Comparison of ENCODE assay signal across 22 cellular contexts in genomic region chr6:149843051-149843633, GRCh38. TPM values are rescaled to one million over a fixed set of nuclear protein-coding genes. Genes with fewer than 3 reads are reported as not detected.
DNase-seq lines count a peak whose midpoint lies in the region; ATAC-seq, FAIRE-seq and TF ChIP-seq lines count a peak whose summit lies in the region.
"Had no signal": no experiment of that assay in that cellular context is flagged by ENCODE, and none has a peak within 500 bp of the region (broad histone marks: within the 10 kb centered on the region; RNA-seq: fewer than 3 reads in every experiment).

No MANE protein-coding gene starts in this region.

- in situ Hi-C loops in Panc1 (cut with HindIII; ENCODE audit: low pct_unique_long_range_greater_than_20kb, low sequenced_read_pairs): no loop called here

- no peak overlapping the region for H2AFZ ChIP-seq in neural progenitor cell (replicated peaks)

- H3K4me1 Mint-ChIP-seq in glutamatergic neuron (ENCODE audit: low read depth, unreplicated experiment): no peaks in the 10 kb centered on the region
- H3K4me1 Mint-ChIP-seq in neural progenitor cell: peaks cover 2% of the 10 kb centered on the region
- no peaks in the 10 kb centered on the region for H3K4me1 Mint-ChIP-seq in activated CD4-positive, alpha-beta T cell treated with anti-CD3 and anti-CD28 coated beads, Interleukin-2, amount 10 ng/mL, durations not matched to agents 24 days and 14 days

- peak overlapping the region; percentile 52 for H3K27ac Mint-ChIP-seq in glutamatergic neuron (ENCODE audit: unreplicated experiment)
- H3K27ac Mint-ChIP-seq in neural progenitor cell: peak overlapping the region; percentile 42
- H3K27ac Mint-ChIP-seq in activated CD4-positive, alpha-beta T cell treated with anti-CD3 and anti-CD28 coated beads, Interleukin-2, amount 10 ng/mL, durations not matched to agents 24 days and 14 days: no peak overlapping the region
- H3K27ac Mint-ChIP-seq: CD8-positive, alpha-beta T cell had no signal

- H3K4me3 Mint-ChIP-seq in glutamatergic neuron (ENCODE audit: unreplicated experiment): no peak overlapping the region
- H3K4me3 Mint-ChIP-seq in neural progenitor cell: no peak overlapping the region
- no peak overlapping the region for H3K4me3 Mint-ChIP-seq in activated CD4-positive, alpha-beta T cell treated with anti-CD3 and anti-CD28 coated beads, Interleukin-2, amount 10 ng/mL, durations not matched to agents 24 days and 14 days
- H3K4me3 Mint-ChIP-seq: CD8-positive, alpha-beta T cell had no signal

- TF ChIP-seq CTCF in Panc1 (IDR thresholded peaks at IDR 0.05) (no peak), glutamatergic neuron (IDR thresholded peaks at IDR 0.05; ENCODE audit: partially characterized antibody, unreplicated experiment) (no peak), neural progenitor cell (IDR thresholded peaks at IDR 0.05) (no peak), D721Med (IDR thresholded peaks at IDR 0.05; ENCODE audit: insufficient read depth, missing control alignments) (no peak)

- H4K20me1 ChIP-seq in neural progenitor cell (ENCODE audit: low read depth): no peaks in the 10 kb centered on the region

- no peak for ATAC-seq in Panc1
- no peak for ATAC-seq in GM21825 (IDR thresholded peaks at IDR 0.05; ENCODE audit: unreplicated experiment)
- ATAC-seq in HG02885 (IDR thresholded peaks at IDR 0.05; ENCODE audit: poor library complexity, unreplicated experiment): no peak
- ATAC-seq: CD8-positive, alpha-beta T cell had no signal

- H3K9me3 ChIP-seq in Panc1 (ENCODE audit: control insufficient read depth, insufficient read depth, low read depth, low read length) (no peaks in the 10 kb centered on the region), neural progenitor cell (ENCODE audit: low read depth) (no peaks in the 10 kb centered on the region)
- H3K9me3 ChIP-seq: BLaER1 treated with 17β-estradiol and CSF1 and Interleukin-3, amounts not matched to agents 10 nM and 100 nM; SJSA1 had no signal

- no peaks in the 10 kb centered on the region for H3K27me3 ChIP-seq in Panc1 (ENCODE audit: control insufficient read depth, insufficient read depth, low read length)
- no peaks in the 10 kb centered on the region for H3K27me3 ChIP-seq in neural progenitor cell
- H3K27me3 ChIP-seq: BLaER1 treated with 17β-estradiol and CSF1 and Interleukin-3, amounts not matched to agents 10 nM and 100 nM; SJSA1 had no signal

- intact Hi-C loops in Panc1 (cut with micrococcal nuclease; ENCODE audit: unreplicated experiment): no loop called here
- intact Hi-C loops in activated CD4-positive, alpha-beta T cell treated with anti-CD3 and anti-CD28 coated beads, Interleukin-2, amount 10 ng/mL, durations not matched to agents 24 days and 14 days (cut with micrococcal nuclease): no loop called here

- H3K36me3 ChIP-seq in Panc1 (ENCODE audit: control insufficient read depth, insufficient read depth, low read length): no peaks in the 10 kb centered on the region
- no peaks in the 10 kb centered on the region for H3K36me3 ChIP-seq in neural progenitor cell

- H3K9me3 Mint-ChIP-seq in glutamatergic neuron (ENCODE audit: unreplicated experiment): peaks cover 2% of the 10 kb centered on the region
- no peaks in the 10 kb centered on the region for H3K9me3 Mint-ChIP-seq in neural progenitor cell
- no peaks in the 10 kb centered on the region for H3K9me3 Mint-ChIP-seq in activated CD4-positive, alpha-beta T cell treated with anti-CD3 and anti-CD28 coated beads, Interleukin-2, amount 10 ng/mL, durations not matched to agents 24 days and 14 days
- H3K9me3 Mint-ChIP-seq: CD8-positive, alpha-beta T cell had no signal

- H3K36me3 Mint-ChIP-seq in glutamatergic neuron (ENCODE audit: unreplicated experiment) (peaks cover 4% of the 10 kb centered on the region), neural progenitor cell (peaks cover 10% of the 10 kb centered on the region)
- H3K36me3 Mint-ChIP-seq in activated CD4-positive, alpha-beta T cell treated with anti-CD3 and anti-CD28 coated beads, Interleukin-2, amount 10 ng/mL, durations not matched to agents 24 days and 14 days (ENCODE audit: low read depth): no peaks in the 10 kb centered on the region
- H3K36me3 Mint-ChIP-seq: CD8-positive, alpha-beta T cell had no signal

- FAIRE-seq in D721Med (lab: Jason Lieb, UNC): no peak
- FAIRE-seq: GM12892, GM18507, H1 had no signal

- H3K4me1 ChIP-seq in Panc1 (ENCODE audit: control insufficient read depth, insufficient read depth, low read length) (peaks cover 68% of the 10 kb centered on the region), neural progenitor cell (no peaks in the 10 kb centered on the region)

- no peaks in the 10 kb centered on the region for H3K79me2 ChIP-seq in neural progenitor cell (ENCODE audit: low read depth)

- peak; percentile 39 for DNase-seq in M059J (ENCODE audit: low read depth)
- DNase-seq in Panc1 (ENCODE audit: low read depth, low spot score): no peak
- no peak for DNase-seq in glutamatergic neuron
- DNase-seq in neural progenitor cell (ENCODE audit: low spot score): no peak
- DNase-seq in D721Med (ENCODE audit: insufficient read length, low spot score): no peak
- no peak for DNase-seq in activated CD4-positive, alpha-beta T cell treated with anti-CD3 and anti-CD28 coated beads, Interleukin-2, amount 10 ng/mL, durations not matched to agents 24 days and 14 days
- DNase-seq: CD8-positive, alpha-beta T cell; DMS79; MM.1S; NCI-H1092; NCI-H1436 treated with DMSO at 0.1 percent for 48 hours; NCI-H2029 treated with DMSO at 0.1 percent for 48 hours; NCI-H2171; NCI-H510A; NK-92 treated with Interleukin-12 subunit alpha and Interleukin-12 subunit beta, amount 100 ng/mL, for 24 hours had no signal

- no peak overlapping the region for H3K4me2 ChIP-seq in neural progenitor cell
- H3K4me2 ChIP-seq: BLaER1 treated with 17β-estradiol and CSF1 and Interleukin-3, amounts not matched to agents 10 nM and 100 nM had no signal

- H3K27ac ChIP-seq in Panc1 (ENCODE audit: low read length) (peak overlapping the region; percentile 45), neural progenitor cell (no peak overlapping the region)
- H3K27ac ChIP-seq: BLaER1 treated with 17β-estradiol and CSF1 and Interleukin-3, amounts not matched to agents 10 nM and 100 nM; SJSA1 had no signal

- CTCF ChIA-PET in Panc1 (lab: Charles Lee): interaction anchor here (1.0 kb wide), 1 partner anchor 62 kb away, joined by 3 read pairs; no protein-coding TSS in a partner anchor

- H3K4me3 ChIP-seq in Panc1 (ENCODE audit: low read depth in 2 of 2, low read length in 2 of 2) (no peak overlapping the region), neural progenitor cell (no peak overlapping the region)
- H3K4me3 ChIP-seq: BLaER1 treated with 17β-estradiol and CSF1 and Interleukin-3, amounts not matched to agents 10 nM and 100 nM; SJSA1 had no signal

- POLR2A ChIA-PET in Panc1 (lab: Charles Lee): interaction anchor here (0.6 kb wide), 1 partner anchor 8 kb away, joined by 3 read pairs; no protein-coding TSS in a partner anchor

- no peak overlapping the region for H3K9ac ChIP-seq in neural progenitor cell
- H3K9ac ChIP-seq: BLaER1 treated with 17β-estradiol and CSF1 and Interleukin-3, amounts not matched to agents 10 nM and 100 nM had no signal

- no peaks in the 10 kb centered on the region for H3F3A ChIP-seq in neural progenitor cell (ENCODE audit: low read depth)

- BruUV-seq in Panc1 (replicated peaks; lab: Mats Ljungman, UMichigan): no TSS peak

- peaks cover 2% of the 10 kb centered on the region for H3K27me3 Mint-ChIP-seq in glutamatergic neuron (ENCODE audit: unreplicated experiment)
- peaks cover 3% of the 10 kb centered on the region for H3K27me3 Mint-ChIP-seq in neural progenitor cell (ENCODE audit: insufficient read depth, low read depth)
- peaks cover 16% of the 10 kb centered on the region for H3K27me3 Mint-ChIP-seq in activated CD4-positive, alpha-beta T cell treated with anti-CD3 and anti-CD28 coated beads, Interleukin-2, amount 10 ng/mL, durations not matched to agents 24 days and 14 days

RNA-seq across cellular contexts. Expression of gene LRP11, which starts 21.0 kb away (rescaled TPM):
- 65.9 and 92.0 TPM in 2 replicates for total RNA-seq in M059J (2014; rRNA removed; shearing (Covaris generic))
- total RNA-seq in Panc1 (2021; ENCODE audit: unreplicated experiment) (151 TPM), glutamatergic neuron (ENCODE audit: unreplicated experiment) (10.8 TPM), neural progenitor cell (ENCODE audit: low replicate concordance) (2.2 and 2.8 TPM in 2 replicates)
- 102 TPM for polyA plus RNA-seq in Panc1 (2012; ENCODE audit: insufficient read length)
- 3.7 TPM in 2 replicates for total RNA-seq in activated CD4-positive, alpha-beta T cell treated with anti-CD3 and anti-CD28 coated beads, Interleukin-2, amount 10 ng/mL, durations not matched to agents 24 days and 14 days

RNA-seq across cellular contexts. Expression of gene RAET1E, which starts 54.8 kb away (rescaled TPM):
- 1.5 and 2.7 TPM in 2 replicates for total RNA-seq in M059J (2014; rRNA removed; shearing (Covaris generic))
- total RNA-seq in Panc1 (2021; ENCODE audit: unreplicated experiment) (1.8 TPM), glutamatergic neuron (ENCODE audit: unreplicated experiment) (not detected), neural progenitor cell (ENCODE audit: low replicate concordance) (not detected in 2 replicates)
- 0.33 TPM for polyA plus RNA-seq in Panc1 (2012; ENCODE audit: insufficient read length)
- total RNA-seq in activated CD4-positive, alpha-beta T cell treated with anti-CD3 and anti-CD28 coated beads, Interleukin-2, amount 10 ng/mL, durations not matched to agents 24 days and 14 days: not detected in 2 replicates
- total RNA-seq: CD8-positive, alpha-beta T cell; H1; SJSA1 had no signal
- polyA plus RNA-seq: H1 had no signal
